Comparison of ENCODE assay signal across 21 cellular contexts in genomic region chr2:75099521-75099922, GRCh38.
DNase-seq lines count a peak whose midpoint lies in the region; TF ChIP-seq lines count a peak whose summit lies in the region.
"Had no signal": no experiment of that assay in that cellular context is flagged by ENCODE, and none has a peak within 500 bp of the region (broad histone marks: within the 10 kb centered on the region; RNA-seq: fewer than 3 reads in every experiment).

No MANE protein-coding gene starts in this region.

- in situ Hi-C loops in Caki2 (cut with HindIII; ENCODE audit: low pct_unique_long_range_greater_than_20kb, low sequenced_read_pairs) = no loop called here

- no peaks in the 10 kb centered on the region for H3K36me3 ChIP-seq in SK-N-SH (replicated peaks in 1 of 2; ENCODE audit: control insufficient read depth in 1 of 2, insufficient read depth in 2 of 2, low read length in 1 of 2)
- H3K36me3 ChIP-seq: adrenal gland, cardiac muscle cell, thoracic aorta had no signal

- peaks cover 8% of the 10 kb centered on the region for H3K9me3 Mint-ChIP-seq in activated naive CD8-positive, alpha-beta T cell treated with anti-CD3 and anti-CD28 coated beads for 36 hours

- H3F3A ChIP-seq in SK-N-SH (replicated peaks; ENCODE audit: insufficient read depth) = peaks cover 35% of the 10 kb centered on the region

- POLR2A ChIA-PET in SK-N-SH (lab: Yijun Ruan, JAX) = no interaction called here

- CTCF ChIA-PET in SK-N-SH (lab: Yijun Ruan, JAX) = interaction anchor here (2.2 kb wide), 1 partner anchor 9 kb away, joined by 6 read pairs; no protein-coding TSS in a partner anchor

- no peaks in the 10 kb centered on the region for H3K79me2 ChIP-seq in SK-N-SH (ENCODE audit: insufficient read depth)

- H3K9me2 ChIP-seq in SK-N-SH = no peaks in the 10 kb centered on the region

- no peak for TF ChIP-seq EP300 in SK-N-SH (IDR thresholded peaks at IDR 0.05; ENCODE audit: borderline replicate concordance in 1 of 2, low read depth in 1 of 2, low read length in 1 of 2)

- peak; percentile 44 for DNase-seq in Caki2 (ENCODE audit: low read depth)
- DNase-seq in HK-2 (ENCODE audit: unreplicated experiment) = peak; percentile 5
- no peak for DNase-seq in SK-N-SH
- DNase-seq in kidney tubule cell (ENCODE audit: low spot score) = peak; percentile 63
- no peak for DNase-seq in stimulated activated naive CD4-positive, alpha-beta T cell (lab: John Stamatoyannopoulos, UW)
- DNase-seq in UCSD-AML1 (lab: John Stamatoyannopoulos, UW; ENCODE audit: unreplicated experiment) = no peak
- no peak for DNase-seq in activated CD4-positive, alpha-beta T cell treated with anti-CD3 and anti-CD28 coated beads, Interleukin-2, amount 50 U/mL, for 48 hours
- no peak for DNase-seq in activated naive CD8-positive, alpha-beta T cell treated with anti-CD3 and anti-CD28 coated beads for 36 hours
- DNase-seq: activated CD4-positive, alpha-beta T cell treated with anti-CD3 and anti-CD28 coated beads, Interleukin-2, amount 50 U/mL, for 4 hours; activated gamma-delta T cell treated with Interleukin-2 at 50 U/mL for 16 hours; CD4-positive, alpha-beta T cell; DMS153; NCI-H2081 treated with DMSO at 0.1 percent for 48 hours; NK-92 treated with Interleukin-12 subunit alpha and Interleukin-12 subunit beta, amount 100 ng/mL, for 24 hours; stimulated activated CD4-positive, alpha-beta T cell treated with anti-CD3 and anti-CD28 coated beads, Interleukin-1b, Interleukin-23, amount 100 ng/mL, for 48 hours; stimulated activated naive B cell treated with anti-CD40 and anti-IgM and Interleukin-4, amounts not matched to agents 10 μg/mL and 1 μg/mL and 100 μg/mL, for 72 hours had no signal

- H3K4me1 Mint-ChIP-seq in activated naive CD8-positive, alpha-beta T cell treated with anti-CD3 and anti-CD28 coated beads for 36 hours = no peaks in the 10 kb centered on the region
- H3K4me1 Mint-ChIP-seq: stimulated activated naive B cell treated with anti-CD40 and anti-IgM and Interleukin-4, amounts not matched to agents 10 μg/mL and 1 μg/mL and 100 μg/mL, for 72 hours had no signal

- H3K36me3 Mint-ChIP-seq in activated naive CD8-positive, alpha-beta T cell treated with anti-CD3 and anti-CD28 coated beads for 36 hours = peaks cover 5% of the 10 kb centered on the region
- H3K36me3 Mint-ChIP-seq: stimulated activated naive B cell treated with anti-CD40 and anti-IgM and Interleukin-4, amounts not matched to agents 10 μg/mL and 1 μg/mL and 100 μg/mL, for 72 hours had no signal

- peaks cover 8% of the 10 kb centered on the region in 2 experiments; a peak in 3 of 4 replicates for H3K4me1 ChIP-seq in SK-N-SH (ENCODE audit: control insufficient read depth in 1 of 2, insufficient read depth in 2 of 2, low read depth in 1 of 2, low read length in 1 of 2)
- H3K4me1 ChIP-seq: adrenal gland had no signal

- H3K4me3 ChIP-seq in SK-N-SH (ENCODE audit: low read depth in 2 of 2, low read length in 1 of 2) = no peak overlapping the region; a peak in 1 of 4 replicates
- H3K4me3 ChIP-seq: adrenal gland, cardiac muscle cell, thoracic aorta had no signal

- H3K27me3 ChIP-seq in SK-N-SH (ENCODE audit: insufficient read depth) = peaks cover 3% of the 10 kb centered on the region; the same call in 1 of the 2 replicates
- H3K27me3 ChIP-seq: adrenal gland, cardiac muscle cell had no signal

- WGBS in SK-N-SH (ENCODE audit: low lambda C conversion rate) = 28% methylated on average over 4 of the region's 4 CpGs

- H3K9me3 ChIP-seq in SK-N-SH = no peaks in the 10 kb centered on the region
- H3K9me3 ChIP-seq: thoracic aorta had no signal

- H3K4me3 Mint-ChIP-seq in activated naive CD8-positive, alpha-beta T cell treated with anti-CD3 and anti-CD28 coated beads for 36 hours = no peak overlapping the region
- H3K4me3 Mint-ChIP-seq: CD4-positive, alpha-beta T cell; nephron; stimulated activated naive B cell treated with anti-CD40 and anti-IgM and Interleukin-4, amounts not matched to agents 10 μg/mL and 1 μg/mL and 100 μg/mL, for 72 hours had no signal

- H3K9ac ChIP-seq in SK-N-SH = no peak overlapping the region; the same call in 1 of the 2 replicates

- H3K27ac Mint-ChIP-seq in activated naive CD8-positive, alpha-beta T cell treated with anti-CD3 and anti-CD28 coated beads for 36 hours = no peak overlapping the region
- H3K27ac Mint-ChIP-seq: CD4-positive, alpha-beta T cell; stimulated activated naive B cell treated with anti-CD40 and anti-IgM and Interleukin-4, amounts not matched to agents 10 μg/mL and 1 μg/mL and 100 μg/mL, for 72 hours had no signal

- peaks cover 6% of the 10 kb centered on the region for H4K20me1 ChIP-seq in SK-N-SH (ENCODE audit: insufficient read depth)

- H3K27me3 Mint-ChIP-seq in activated naive CD8-positive, alpha-beta T cell treated with anti-CD3 and anti-CD28 coated beads for 36 hours = peaks cover 5% of the 10 kb centered on the region
- H3K27me3 Mint-ChIP-seq: CD4-positive, alpha-beta T cell had no signal

- TF ChIP-seq CTCF in SK-N-SH (IDR thresholded peaks at IDR 0.05) = no peak

- H3K4me2 ChIP-seq in SK-N-SH = peak overlapping the region; percentile 61

- H3K27ac ChIP-seq in SK-N-SH (ENCODE audit: low read depth in 2 of 2, low read length in 1 of 2) = peak overlapping the region; percentile 45 to 70; a peak in 3 of 4 replicates
- H3K27ac ChIP-seq: adrenal gland, cardiac muscle cell, RWPE1, thoracic aorta had no signal

- no peak overlapping the region for H2AFZ ChIP-seq in SK-N-SH (ENCODE audit: low read depth)

- no peak for TF ChIP-seq RAD21 in SK-N-SH (IDR thresholded peaks at IDR 0.05; ENCODE audit: low read length)

TF ChIP-seq in SK-N-SH, 30 proteins besides CTCF, POLR2A, EP300 and RAD21:
- TF ChIP-seq JUND (IDR thresholded peaks at IDR 0.05) = peak; percentile 8; the same call in 1 of the 2 replicates
- TF ChIP-seq TAF1 (IDR thresholded peaks at IDR 0.05; ENCODE audit: borderline replicate concordance, low read depth, low read length) = no peak
- no peak for TF ChIP-seq NFIC (IDR thresholded peaks at IDR 0.05; ENCODE audit: borderline replicate concordance)
- no peak for TF ChIP-seq NRF1 (IDR thresholded peaks at IDR 0.05; ENCODE audit: low read depth, low read length)
- TF ChIP-seq TCF12 (IDR thresholded peaks at IDR 0.05) = peak; percentile 50; the same call in 1 of the 2 replicates
- no peak for TF ChIP-seq FOXJ3 (CRISPR knock-in tag; IDR thresholded peaks at IDR 0.05)
- peak; percentile 39; the same call in 1 of the 2 replicates for TF ChIP-seq TEAD4 (IDR thresholded peaks at IDR 0.05; ENCODE audit: borderline replicate concordance, insufficient read depth)
- no peak for TF ChIP-seq USF1 (IDR thresholded peaks at IDR 0.05; ENCODE audit: borderline replicate concordance, low read depth)
- no peak for TF ChIP-seq FOSL2 (IDR thresholded peaks at IDR 0.05; ENCODE audit: borderline replicate concordance, low read depth)
- TF ChIP-seq GABPA (IDR thresholded peaks at IDR 0.05; ENCODE audit: low read depth) = no peak
- no peak for TF ChIP-seq FOXM1 (IDR thresholded peaks at IDR 0.05; ENCODE audit: low read depth)
- no peak for TF ChIP-seq ELF1 (IDR thresholded peaks at IDR 0.05)

Comparison
In these comparisons a context has a peak if more than half of its experiments do, and no peak if none do; other contexts are left out.
1. DNase-seq: peak in Caki2 (single experiment), HK-2 (single experiment) and kidney tubule cell (single experiment); none in SK-N-SH (single experiment), stimulated activated naive CD4-positive, alpha-beta T cell (0 of 6), UCSD-AML1 (single experiment), activated CD4-positive, alpha-beta T cell treated with anti-CD3 and anti-CD28 coated beads, Interleukin-2, amount 50 U/mL, for 48 hours (0 of 2) and activated naive CD8-positive, alpha-beta T cell treated with anti-CD3 and anti-CD28 coated beads for 36 hours (single experiment).